ENCODE assay signal across 16 cellular contexts in the genomic region with DNA sequence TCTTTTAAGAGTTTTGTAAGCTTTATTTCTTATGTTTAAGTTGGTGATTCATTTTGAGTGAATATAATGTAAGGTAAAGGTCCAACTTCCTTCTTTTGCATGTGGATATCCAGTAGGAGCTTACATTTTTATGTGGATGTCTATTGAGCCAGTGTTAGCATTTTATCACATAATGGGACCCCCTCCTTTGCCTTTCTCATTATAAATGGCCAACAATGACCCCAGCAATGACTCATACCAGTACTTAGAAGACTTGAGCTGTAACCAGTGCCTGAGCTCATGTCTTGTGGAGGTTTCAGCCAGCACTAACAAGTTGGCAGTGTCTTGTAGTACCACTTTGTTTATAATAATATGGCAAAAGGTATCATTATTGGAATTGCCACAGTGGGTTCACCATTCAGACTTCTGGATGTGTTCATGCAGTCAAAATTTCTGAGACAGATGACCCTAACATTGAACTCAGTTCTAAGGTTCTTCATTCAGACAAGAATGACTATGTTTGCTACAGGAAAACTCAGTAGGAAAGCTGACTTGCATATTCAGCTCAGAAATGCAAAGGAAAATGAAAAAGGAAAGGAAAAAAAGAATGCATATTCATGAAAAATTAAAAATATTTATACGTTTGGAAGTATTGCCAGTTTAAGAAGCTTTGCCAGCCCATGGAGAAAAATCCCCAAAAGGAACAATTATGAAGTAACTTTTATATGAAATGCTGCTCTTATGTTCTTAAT. TPM values are rescaled to one million over a fixed set of nuclear protein-coding genes. Genes with fewer than 3 reads are reported as not detected.
DNase-seq lines count a peak whose midpoint lies in the region; ATAC-seq and TF ChIP-seq lines count a peak whose summit lies in the region.
"Had no signal": no experiment of that assay in that cellular context is flagged by ENCODE, and none has a peak within 500 bp of the region (broad histone marks: within the 10 kb centered on the region; RNA-seq: fewer than 3 reads in every experiment).

No MANE protein-coding gene starts in this region.

- DNase-seq in activated T-cell treated with anti-CD3 and anti-CD28 coated beads, Interleukin-2, amount 50 U/mL, for 24 hours: no peak
- DNase-seq in activated T-cell treated with anti-CD3 and anti-CD28 coated beads, Interleukin-2, amount 50 U/mL, for 1 hour: no peak
- DNase-seq in PC-3 (peak; percentile 47), choroid plexus epithelial cell (ENCODE audit: low read depth) (peak; percentile 22), retinal pigment epithelial cell (ENCODE audit: low read depth) (peak; percentile 56), GM19238 (ENCODE audit: insufficient read length, low spot score) (no peak), hypothalamus (lab: John Stamatoyannopoulos, UW) (no peak)
- DNase-seq: anterior cingulate cortex; NCI-H2029; NK-92 treated with Interleukin-12 subunit alpha and Interleukin-12 subunit beta, amount 100 ng/mL, for 24 hours; stimulated activated CD4-positive, alpha-beta T cell treated with anti-CD3 and anti-CD28 coated beads, Interleukin-1b, Interleukin-23, amount 100 ng/mL, for 48 hours; upper lobe of left lung had no signal

- no peaks in the 10 kb centered on the region for H4K20me1 ChIP-seq in PC-3 (ENCODE audit: low read length)

- peak; percentile 93 for ATAC-seq in PC-3
- no peak for ATAC-seq in HG02973 (IDR thresholded peaks at IDR 0.05; ENCODE audit: unreplicated experiment)

- H3K4me1 Mint-ChIP-seq in activated T-cell treated with anti-CD3 and anti-CD28 coated beads, Interleukin-2, amount 50 U/mL, for 24 hours (ENCODE audit: low read depth): peaks cover 16% of the 10 kb centered on the region

- POLR2A ChIA-PET in PC-3 (lab: Charles Lee; ENCODE audit: unreplicated experiment): interaction anchor here (1.0 kb wide), 1 partner anchor 82 kb away, joined by 4 read pairs; the partner anchor contains the start of gene SOS1

- CTCF ChIA-PET in PC-3 (lab: Charles Lee): interaction anchor here (1.0 to 1.5 kb wide), 2 partner anchors 25 to 83 kb away, joined by 3 to 4 read pairs; no protein-coding TSS in a partner anchor

- H3K36me3 Mint-ChIP-seq in activated T-cell treated with anti-CD3 and anti-CD28 coated beads, Interleukin-2, amount 50 U/mL, for 24 hours (ENCODE audit: low read depth): no peaks in the 10 kb centered on the region

- no peaks in the 10 kb centered on the region for H3K9me3 ChIP-seq in PC-3 (ENCODE audit: low read length)
- H3K9me3 ChIP-seq: SJSA1, upper lobe of left lung had no signal

- TF ChIP-seq CTCF in PC-3 (conservative IDR thresholded peaks at IDR 0.05; ENCODE audit: low read depth, low read length) (no peak), choroid plexus epithelial cell (conservative IDR thresholded peaks at IDR 0.05; ENCODE audit: low read depth, low read length) (no peak), retinal pigment epithelial cell (conservative IDR thresholded peaks at IDR 0.05; ENCODE audit: low read depth, low read length) (no peak)

- H3K27me3 ChIP-seq in PC-3 (ENCODE audit: low read length): no peaks in the 10 kb centered on the region
- H3K27me3 ChIP-seq: SJSA1, upper lobe of left lung had no signal

- H3K4me1 ChIP-seq in PC-3 (ENCODE audit: insufficient read depth, low read length): peaks cover 15% of the 10 kb centered on the region
- H3K4me1 ChIP-seq: SJSA1, upper lobe of left lung had no signal

- H3K9me2 ChIP-seq in PC-3 (replicated peaks; ENCODE audit: low read length): no peaks in the 10 kb centered on the region

- H3K27ac Mint-ChIP-seq in activated T-cell treated with anti-CD3 and anti-CD28 coated beads, Interleukin-2, amount 50 U/mL, for 24 hours: peak overlapping the region; percentile 20

- no peaks in the 10 kb centered on the region for H3K27me3 Mint-ChIP-seq in activated T-cell treated with anti-CD3 and anti-CD28 coated beads, Interleukin-2, amount 50 U/mL, for 24 hours

- H3K36me3 ChIP-seq in PC-3 (ENCODE audit: low read depth, low read length): no peaks in the 10 kb centered on the region
- H3K36me3 ChIP-seq: SJSA1, upper lobe of left lung had no signal

- H3K4me3 Mint-ChIP-seq in activated T-cell treated with anti-CD3 and anti-CD28 coated beads, Interleukin-2, amount 50 U/mL, for 24 hours: no peak overlapping the region

- H3K9ac ChIP-seq in PC-3 (ENCODE audit: low read length): no peak overlapping the region
- H3K9ac ChIP-seq: KMS-11 had no signal

- H2AFZ ChIP-seq in PC-3 (ENCODE audit: low read length): peak overlapping the region; percentile 8; the same call in 1 of the 2 replicates

- H3F3A ChIP-seq in PC-3 (ENCODE audit: low read length, unreplicated experiment): no peaks in the 10 kb centered on the region

- intact Hi-C loops in PC-3 (cut with micrococcal nuclease): no loop called here

- peak overlapping the region; percentile 14 for H3K4me2 ChIP-seq in PC-3 (ENCODE audit: low read length)
- H3K4me2 ChIP-seq: KMS-11 had no signal

- H3K27ac ChIP-seq in PC-3 (ENCODE audit: low read length): peak overlapping the region; percentile 20
- H3K27ac ChIP-seq: KMS-11, SJSA1, upper lobe of left lung, VCaP had no signal

- H3K9me3 Mint-ChIP-seq in activated T-cell treated with anti-CD3 and anti-CD28 coated beads, Interleukin-2, amount 50 U/mL, for 24 hours: peaks cover 9% of the 10 kb centered on the region

- H3K4me3 ChIP-seq in PC-3 (ENCODE audit: low read length): no peak overlapping the region
- H3K4me3 ChIP-seq in choroid plexus epithelial cell (ENCODE audit: low read depth, low read length): no peak overlapping the region
- no peak overlapping the region for H3K4me3 ChIP-seq in retinal pigment epithelial cell (ENCODE audit: low read length)
- H3K4me3 ChIP-seq: SJSA1, upper lobe of left lung had no signal

- no TSS peak for BruUV-seq in PC-3 (replicated peaks; lab: Mats Ljungman, UMichigan)

- H3K79me2 ChIP-seq in PC-3 (ENCODE audit: low read length): no peaks in the 10 kb centered on the region

RNA-seq across cellular contexts. Expression of gene CDKL4, which starts 41.0 kb away (rescaled TPM):
- 0.07 TPM in 1 of 2 replicates, not detected in the other for total RNA-seq in PC-3 (2014; rRNA removed)

Comparison
In these comparisons a context has a peak if more than half of its experiments do, and no peak if none do; other contexts are left out.
1. DNase-seq: peak in PC-3 (single experiment), choroid plexus epithelial cell (single experiment) and retinal pigment epithelial cell (single experiment); none in activated T-cell treated with anti-CD3 and anti-CD28 coated beads, Interleukin-2, amount 50 U/mL, for 24 hours (single experiment), activated T-cell treated with anti-CD3 and anti-CD28 coated beads, Interleukin-2, amount 50 U/mL, for 1 hour (single experiment), GM19238 (single experiment) and hypothalamus (0 of 51).